In genomic region chr10:112185959-112186358, GRCh38 we compare ENCODE assay signal across 1 cellular context.
TF ChIP-seq lines count a peak whose summit lies in the region.

No MANE protein-coding gene starts in this region.

TF ChIP-seq in HepG2, 621 proteins besides CTCF, POLR2A, EP300 and RAD21:
- TF ChIP-seq HCFC1 (IDR thresholded peaks at IDR 0.05; ENCODE audit: low read depth, low read length) (no peak), ZNF317 (CRISPR knock-in tag; IDR thresholded peaks at IDR 0.05) (peak; percentile 98), SNAI1 (CRISPR knock-in tag; IDR thresholded peaks at IDR 0.05; ENCODE audit: borderline replicate concordance) (no peak)
